In the genomic region with DNA sequence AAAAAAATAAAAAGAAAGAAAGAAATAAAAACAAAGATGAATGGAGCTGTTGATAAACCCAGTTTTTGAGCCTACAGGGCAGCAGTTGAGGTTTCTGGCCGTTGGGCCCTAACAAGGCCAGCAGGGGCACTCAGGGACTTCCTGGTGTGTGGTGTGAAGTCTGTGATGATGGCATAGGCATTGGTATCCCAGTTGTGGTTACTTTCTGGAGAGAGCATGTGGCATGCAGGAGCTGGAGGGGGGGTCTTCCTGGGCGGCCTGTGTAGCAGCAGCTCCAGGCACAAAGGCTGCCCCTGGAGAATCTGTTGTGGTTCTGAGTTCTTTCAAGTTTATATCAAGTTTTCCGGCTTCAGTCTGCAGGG, we compare ENCODE assay signal across 8 cellular contexts. TPM values are rescaled to one million over a fixed set of nuclear protein-coding genes. Genes with fewer than 3 reads are reported as not detected.
DNase-seq lines count a peak whose midpoint lies in the region; ATAC-seq and TF ChIP-seq lines count a peak whose summit lies in the region.

No MANE protein-coding gene starts in this region.

- no peak for ATAC-seq in CD4-positive, CD25-positive, alpha-beta regulatory T cell (ENCODE audit: low read depth in 2 of 2)
- ATAC-seq in right lobe of liver = no peak
- no peak for ATAC-seq in GM19351 (IDR thresholded peaks at IDR 0.05; ENCODE audit: unreplicated experiment)

- H3K27me3 ChIP-seq in CD4-positive, CD25-positive, alpha-beta regulatory T cell (ENCODE audit: control insufficient read depth, insufficient read depth, low read length) = no peaks in the 10 kb centered on the region
- H3K27me3 ChIP-seq in ascending aorta (no peaks in the 10 kb centered on the region), right lobe of liver (no peaks in the 10 kb centered on the region)

- 55% methylated on average over 2 of the region's 3 CpGs for WGBS in right lobe of liver (ENCODE audit: insufficient coverage, low coverage, low lambda C conversion rate, missing lambda C conversion rate)

- H3K9me3 Mint-ChIP-seq in CD4-positive, CD25-positive, alpha-beta regulatory T cell = no peaks in the 10 kb centered on the region

- H3K4me3 ChIP-seq in CD4-positive, CD25-positive, alpha-beta regulatory T cell (ENCODE audit: low read depth, low read length) = no peak overlapping the region
- peak overlapping the region in 1 of 2 donors; percentile 80 for H3K4me3 ChIP-seq in ascending aorta
- no peak overlapping the region for H3K4me3 ChIP-seq in right lobe of liver

- no peaks in the 10 kb centered on the region for H3K27me3 Mint-ChIP-seq in CD4-positive, CD25-positive, alpha-beta regulatory T cell

- peak overlapping the region; percentile 58 to 94 (median 63) for H3K27ac Mint-ChIP-seq in CD4-positive, CD25-positive, alpha-beta regulatory T cell

- H3K4me1 Mint-ChIP-seq in CD4-positive, CD25-positive, alpha-beta regulatory T cell = peaks cover 13 to 73% (median 47%) of the 10 kb centered on the region in 4 donors

- intact Hi-C loops in ascending aorta (cut with DNase I) (no loop called here), right lobe of liver (cut with DNase I) (no loop called here)

- no peak for TF ChIP-seq POLR2A in right lobe of liver (IDR thresholded peaks at IDR 0.05)

- no peaks in the 10 kb centered on the region for H3K36me3 ChIP-seq in CD4-positive, CD25-positive, alpha-beta regulatory T cell (ENCODE audit: control insufficient read depth, insufficient read depth, low read length)
- H3K36me3 ChIP-seq in ascending aorta = no peaks in the 10 kb centered on the region
- no peaks in the 10 kb centered on the region for H3K36me3 ChIP-seq in right lobe of liver

- peak overlapping the region; percentile 59 to 93 (median 74) for H3K4me3 Mint-ChIP-seq in CD4-positive, CD25-positive, alpha-beta regulatory T cell

- H3K4me1 ChIP-seq in CD4-positive, CD25-positive, alpha-beta regulatory T cell (ENCODE audit: control insufficient read depth, insufficient read depth, low read length, poor library complexity, severe bottlenecking) = peaks cover 33% of the 10 kb centered on the region
- H3K4me1 ChIP-seq in ascending aorta = peaks cover 16 to 45% of the 10 kb centered on the region in 2 donors
- peaks cover 0 to 36% (median 11%) of the 10 kb centered on the region in 4 donors for H3K4me1 ChIP-seq in right lobe of liver

- H3K27ac ChIP-seq in CD4-positive, CD25-positive, alpha-beta regulatory T cell (ENCODE audit: insufficient read depth, low read length, poor library complexity, severe bottlenecking) = no peak overlapping the region
- H3K27ac ChIP-seq in ascending aorta (peak overlapping the region; percentile 96 to 98), right lobe of liver (peak overlapping the region; percentile 88 to 96 (median 93))

- peak in 1 of 3 donors; percentile 18 for DNase-seq in CD4-positive, CD25-positive, alpha-beta regulatory T cell
- peak; percentile 72 for DNase-seq in HT1080 (ENCODE audit: low read depth)
- no peak for DNase-seq in ascending aorta (ENCODE audit: low spot score in 2 of 2)
- peak in 1 of 3 donors; percentile 32 for DNase-seq in right lobe of liver
- no peak for DNase-seq in NCI-H128 (lab: John Stamatoyannopoulos, UW; ENCODE audit: unreplicated experiment)
- DNase-seq in cerebellum (ENCODE audit: low spot score) = no peak
- no peak for DNase-seq in 8988T

- no peaks in the 10 kb centered on the region for H3K9me3 ChIP-seq in CD4-positive, CD25-positive, alpha-beta regulatory T cell (ENCODE audit: control insufficient read depth in 2 of 2, low read length in 2 of 2)
- H3K9me3 ChIP-seq in ascending aorta (no peaks in the 10 kb centered on the region), right lobe of liver (no peaks in the 10 kb centered on the region)

- TF ChIP-seq CTCF in ascending aorta (IDR thresholded peaks at IDR 0.05) = no peak
- no peak for TF ChIP-seq CTCF in right lobe of liver (IDR thresholded peaks at IDR 0.05)

- H3K36me3 Mint-ChIP-seq in CD4-positive, CD25-positive, alpha-beta regulatory T cell = no peaks in the 10 kb centered on the region

RNA-seq across cellular contexts. Expression of gene TXNRD2, which starts 2.0 kb away (rescaled TPM):
- 25.7 TPM for total RNA-seq in CD4-positive, CD25-positive, alpha-beta regulatory T cell
- polyA plus RNA-seq in CD4-positive, CD25-positive, alpha-beta regulatory T cell = 10 to 100 TPM; 11.3 to 12.4 (median 11.7) TPM
- total RNA-seq in HT1080 (2014; rRNA removed; shearing (Covaris generic)) = 94.5 and 120 TPM in 2 replicates
- polyA plus RNA-seq in HT1080 (2015; cell fraction: cytosol; rRNA removed) = 40.5 and 56.9 TPM in 2 replicates
- 76.8 and 78.5 TPM in 2 replicates for polyA plus RNA-seq in HT1080 (2015; cell fraction: nucleus; rRNA removed)
- total RNA-seq in ascending aorta = 46.0 TPM
- 10 to 100 TPM; 35.9 to 47.8 (median 44.3) TPM for total RNA-seq in right lobe of liver
- total RNA-seq in cerebellum = 9.5 TPM

RNA-seq across cellular contexts. Expression of gene COMT, which starts 2.1 kb away (rescaled TPM):
- 27.3 TPM for total RNA-seq in CD4-positive, CD25-positive, alpha-beta regulatory T cell
- 100 to 1,000 TPM in 1 of 4 donors, 10 to 100 TPM in 3; 89.2 to 106 (median 94.5) TPM for polyA plus RNA-seq in CD4-positive, CD25-positive, alpha-beta regulatory T cell
- 154 and 165 TPM in 2 replicates for total RNA-seq in HT1080 (2014; rRNA removed; shearing (Covaris generic))
- 238 and 253 TPM in 2 replicates for polyA plus RNA-seq in HT1080 (2015; cell fraction: cytosol; rRNA removed)
- polyA plus RNA-seq in HT1080 (2015; cell fraction: nucleus; rRNA removed) = 124 and 147 TPM in 2 replicates
- total RNA-seq in ascending aorta (150 TPM), right lobe of liver (100 to 1,000 TPM; 144 to 270 (median 200) TPM), cerebellum (39.5 TPM)
